In the genomic region with DNA sequence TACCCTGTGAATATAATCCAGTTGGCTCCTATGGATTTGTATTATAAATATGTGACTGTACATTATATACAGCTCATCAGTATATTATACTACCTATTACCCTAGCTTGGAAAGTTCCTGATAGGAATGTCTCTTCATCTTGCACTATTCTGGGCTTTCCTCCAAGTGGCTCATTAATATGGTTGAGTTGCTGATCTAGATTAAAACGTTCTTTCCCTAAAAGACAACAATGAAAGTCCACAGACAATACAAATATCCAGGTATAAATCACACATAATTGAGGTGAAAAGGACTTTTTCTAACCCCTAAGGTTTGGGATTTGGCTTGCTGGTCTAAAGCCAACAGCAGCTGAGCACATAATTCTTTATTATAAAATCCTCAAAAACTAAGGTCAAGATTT, we compare ENCODE assay signal across 26 cellular contexts.
DNase-seq lines count a peak whose midpoint lies in the region; ATAC-seq and TF ChIP-seq lines count a peak whose summit lies in the region.
"Had no signal": no experiment of that assay in that cellular context is flagged by ENCODE, and none has a peak within 500 bp of the region (broad histone marks: within the 10 kb centered on the region; RNA-seq: fewer than 3 reads in every experiment).

No MANE protein-coding gene starts in this region.

- DNase-seq in DMS79 (lab: John Stamatoyannopoulos, UW) = peak; percentile 19
- peak; percentile 67 for DNase-seq in M059J (ENCODE audit: low read depth)
- peak; percentile 20 for DNase-seq in astrocyte of the cerebellum (ENCODE audit: low read depth)
- DNase-seq in mesothelial cell of epicardium (ENCODE audit: low spot score in 2 of 2, unreplicated experiment in 2 of 2) = no peak
- no peak for DNase-seq in NCI-H82 treated with DMSO at 0.1 percent for 48 hours (lab: John Stamatoyannopoulos, UW; ENCODE audit: unreplicated experiment)
- DNase-seq in foreskin keratinocyte = no peak
- DNase-seq in Calu3 = no peak
- DNase-seq: activated CD4-positive, alpha-beta T cell treated with anti-CD3 and anti-CD28 coated beads, Interleukin-2, amount 10 ng/mL, durations not matched to agents 24 days and 14 days; activated naive CD4-positive, alpha-beta T cell treated with anti-CD3 and anti-CD28 coated beads for 36 hours; activated T-cell treated with anti-CD3 and anti-CD28 coated beads, Interleukin-2, amount 50 U/mL, for 48 hours; caudate nucleus; dermis blood vessel endothelial cell; HCEC 1CT; head of caudate nucleus; mesenchymal stem cell; NCI-H1417 treated with DMSO at 0.1 percent for 48 hours; NCI-H2171; NCI-H510A treated with DMSO at 0.1 percent for 48 hours; stimulated activated CD4-positive, alpha-beta T cell treated with anti-CD3 and anti-CD28 coated beads, Interleukin-2, amount 100 ng/mL, for 24 hours; substantia nigra had no signal

- H3K4me1 Mint-ChIP-seq in mesothelial cell of epicardium = peaks cover 52% of the 10 kb centered on the region
- no peaks in the 10 kb centered on the region for H3K4me1 Mint-ChIP-seq in Calu3 (ENCODE audit: low read depth, unreplicated experiment)

- no peak for ATAC-seq in foreskin keratinocyte

- no peak overlapping the region for H3K27ac ChIP-seq in foreskin keratinocyte
- H3K27ac ChIP-seq: BLaER1 treated with 17β-estradiol and CSF1 and Interleukin-3, amounts not matched to agents 10 nM and 100 nM; HL-60; RWPE1; VCaP had no signal

- no TSS peak for BruUV-seq in Calu3 (replicated peaks; lab: Mats Ljungman, UMichigan)

- no peak overlapping the region for H3K4me3 ChIP-seq in astrocyte of the cerebellum (ENCODE audit: low read depth, low read length)
- H3K4me3 ChIP-seq: BLaER1 treated with 17β-estradiol and CSF1 and Interleukin-3, amounts not matched to agents 10 nM and 100 nM; smooth muscle cell had no signal

- H3K36me3 Mint-ChIP-seq in mesothelial cell of epicardium (no peaks in the 10 kb centered on the region), Calu3 (ENCODE audit: insufficient read depth, unreplicated experiment) (no peaks in the 10 kb centered on the region)

- no peaks in the 10 kb centered on the region for H3K4me1 ChIP-seq in foreskin keratinocyte

- no peak overlapping the region for H3K4me3 Mint-ChIP-seq in mesothelial cell of epicardium
- no peak overlapping the region for H3K4me3 Mint-ChIP-seq in Calu3 (ENCODE audit: low read depth, unreplicated experiment)
- H3K4me3 Mint-ChIP-seq: activated CD4-positive, alpha-beta T cell treated with anti-CD3 and anti-CD28 coated beads, Interleukin-2, amount 10 ng/mL, durations not matched to agents 24 days and 14 days; activated naive CD4-positive, alpha-beta T cell treated with anti-CD3 and anti-CD28 coated beads for 36 hours; T-helper 2 cell treated with Interferon-gamma antibody and Interleukin-4, amounts not matched to agents 5 μg/mL and 100 μg/mL, for 36 hours had no signal

- CTCF ChIA-PET in Calu3 (lab: Charles Lee) = no interaction called here

- H3K27ac Mint-ChIP-seq in mesothelial cell of epicardium (peak overlapping the region; percentile 79), Calu3 (ENCODE audit: unreplicated experiment) (no peak overlapping the region)
- H3K27ac Mint-ChIP-seq: activated CD4-positive, alpha-beta T cell treated with anti-CD3 and anti-CD28 coated beads, Interleukin-2, amount 10 ng/mL, durations not matched to agents 24 days and 14 days; activated naive CD4-positive, alpha-beta T cell treated with anti-CD3 and anti-CD28 coated beads for 36 hours; T-helper 2 cell treated with Interferon-gamma antibody and Interleukin-4, amounts not matched to agents 5 μg/mL and 100 μg/mL, for 36 hours had no signal

- intact Hi-C loops in Calu3 (cut with micrococcal nuclease; ENCODE audit: unreplicated experiment) = no loop called here

- H3K27me3 ChIP-seq in foreskin keratinocyte = peaks cover 2% of the 10 kb centered on the region
- H3K27me3 ChIP-seq: BLaER1 treated with 17β-estradiol and CSF1 and Interleukin-3, amounts not matched to agents 10 nM and 100 nM had no signal

- in situ Hi-C loops in astrocyte of the cerebellum (cut with HindIII; ENCODE audit: low sequenced_read_pairs) = no loop called here

- H3K27me3 Mint-ChIP-seq in mesothelial cell of epicardium (ENCODE audit: low read depth) (no peaks in the 10 kb centered on the region), Calu3 (ENCODE audit: unreplicated experiment) (no peaks in the 10 kb centered on the region)
- H3K27me3 Mint-ChIP-seq: activated CD4-positive, alpha-beta T cell treated with anti-CD3 and anti-CD28 coated beads, Interleukin-2, amount 10 ng/mL, durations not matched to agents 24 days and 14 days had no signal

- TF ChIP-seq CTCF in astrocyte of the cerebellum (IDR thresholded peaks at IDR 0.05; ENCODE audit: low read depth, low read length, missing control alignments) (no peak), mesothelial cell of epicardium (IDR thresholded peaks at IDR 0.05; ENCODE audit: unreplicated experiment) (no peak), foreskin keratinocyte (conservative IDR thresholded peaks at IDR 0.05) (no peak), Calu3 (IDR thresholded peaks at IDR 0.05; ENCODE audit: unreplicated experiment) (no peak)

- H3K9me3 Mint-ChIP-seq in mesothelial cell of epicardium (no peaks in the 10 kb centered on the region), Calu3 (ENCODE audit: low read depth, unreplicated experiment) (peaks cover 2% of the 10 kb centered on the region)
- H3K9me3 Mint-ChIP-seq: activated naive CD4-positive, alpha-beta T cell treated with anti-CD3 and anti-CD28 coated beads for 36 hours had no signal

Comparison
In these comparisons a context has a peak if more than half of its experiments do, and no peak if none do; other contexts are left out.
1. DNase-seq: peak in DMS79 (single experiment), M059J (single experiment) and astrocyte of the cerebellum (single experiment); none in mesothelial cell of epicardium (0 of 2), NCI-H82 treated with DMSO at 0.1 percent for 48 hours (single experiment), foreskin keratinocyte (0 of 2) and Calu3 (single experiment).